In genomic region chrX:11164433-11164832, GRCh38 we compare ENCODE assay signal across 19 cellular contexts. TPM values are rescaled to one million over a fixed set of nuclear protein-coding genes. Genes with fewer than 3 reads are reported as not detected.
DNase-seq lines count a peak whose midpoint lies in the region; ATAC-seq, FAIRE-seq and TF ChIP-seq lines count a peak whose summit lies in the region.
"Had no signal": no experiment of that assay in that cellular context is flagged by ENCODE, and none has a peak within 500 bp of the region (broad histone marks: within the 10 kb centered on the region; RNA-seq: fewer than 3 reads in every experiment).

No MANE protein-coding gene starts in this region.

- intact Hi-C loops in Right ventricle myocardium inferior (cut with DNase I) (no loop called here), cardiac septum (cut with DNase I) (no loop called here), left ventricle myocardium inferior (cut with micrococcal nuclease) (no loop called here), left cardiac atrium (cut with DNase I) (no loop called here)

- no peaks in the 10 kb centered on the region for H3K9me3 ChIP-seq in left ventricle myocardium inferior (replicated peaks)
- H3K9me3 ChIP-seq: A549; BLaER1 treated with 17β-estradiol and CSF1 and Interleukin-3, amounts not matched to agents 10 nM and 100 nM; Caco-2 had no signal

- DNase-seq in Right ventricle myocardium inferior (ENCODE audit: missing footprints) (no peak), cardiac septum (ENCODE audit: low spot score) (no peak), left ventricle myocardium inferior (no peak), left cardiac atrium (no peak), GM19239 (ENCODE audit: insufficient read length, low spot score) (no peak)
- DNase-seq: AML-193; Caco-2; Calu3; CD4-positive, alpha-beta T cell; CD8-positive, alpha-beta T cell; DMS79 treated with DMSO at 0.1 percent for 48 hours; GF-D8 had no signal

- H3K27me3 ChIP-seq in left ventricle myocardium inferior (ENCODE audit: low read depth) = no peaks in the 10 kb centered on the region

- no peak overlapping the region for H3K4me3 ChIP-seq in left ventricle myocardium inferior
- H3K4me3 ChIP-seq: A549; BLaER1 treated with 17β-estradiol and CSF1 and Interleukin-3, amounts not matched to agents 10 nM and 100 nM had no signal

- FAIRE-seq in GM19239 (lab: Jason Lieb, UNC) = peak; percentile 57
- FAIRE-seq: D721Med, G401.6, GM12891 had no signal

- TF ChIP-seq CTCF in left ventricle myocardium inferior (IDR thresholded peaks at IDR 0.05; ENCODE audit: borderline replicate concordance) = no peak

- H3K4me1 ChIP-seq in left ventricle myocardium inferior = no peaks in the 10 kb centered on the region
- H3K4me1 ChIP-seq: A549, Caco-2 had no signal

- H3K36me3 ChIP-seq in left ventricle myocardium inferior = no peaks in the 10 kb centered on the region
- H3K36me3 ChIP-seq: BLaER1 treated with 17β-estradiol and CSF1 and Interleukin-3, amounts not matched to agents 10 nM and 100 nM had no signal

- H3K27ac ChIP-seq in left ventricle myocardium inferior (replicated peaks) = peak overlapping the region; percentile 50
- H3K27ac ChIP-seq: 22Rv1; A549; BLaER1 treated with 17β-estradiol and CSF1 and Interleukin-3, amounts not matched to agents 10 nM and 100 nM; C4-2B had no signal

- peak; percentile 34 for ATAC-seq in Right ventricle myocardium inferior
- ATAC-seq in left cardiac atrium = no peak
- ATAC-seq: A549; CD8-positive, alpha-beta T cell had no signal

RNA-seq across cellular contexts. Expression of gene HCCS, which starts 53.3 kb away (rescaled TPM):
- total RNA-seq in Right ventricle myocardium inferior (50.8 TPM), cardiac septum (56.0 TPM), left ventricle myocardium inferior (60.9 TPM), left cardiac atrium (10 to 100 TPM; 47.1 to 55.3 TPM)
